ENCODE assay signal across 1 cellular context in genomic region chr11:92225206-92225562, GRCh38.
TF ChIP-seq lines count a peak whose summit lies in the region.

No MANE protein-coding gene starts in this region.

TF ChIP-seq in IMR-90, 13 proteins besides CTCF, POLR2A, EP300 and RAD21 (continued from another document):
- TF ChIP-seq MXI1 (IDR thresholded peaks at IDR 0.05; ENCODE audit: borderline replicate concordance, low read depth, low read length) (no peak), NFE2L2 (IDR thresholded peaks at IDR 0.05; ENCODE audit: low read depth, low read length) (no peak), ELK1 (IDR thresholded peaks at IDR 0.05; ENCODE audit: borderline replicate concordance, low read depth, low read length) (no peak), CHD1 (IDR thresholded peaks at IDR 0.05; ENCODE audit: low read depth, low read length) (no peak), FOS (IDR thresholded peaks at IDR 0.05; ENCODE audit: low read depth, low read length) (no peak), BHLHE40 (IDR thresholded peaks at IDR 0.05; ENCODE audit: low read depth, low read length) (no peak), RCOR1 (IDR thresholded peaks at IDR 0.05; ENCODE audit: insufficient replicate concordance, low read length) (no peak), SMC3 (IDR thresholded peaks at IDR 0.05; ENCODE audit: low read depth, low read length) (no peak), CEBPB (IDR thresholded peaks at IDR 0.05; ENCODE audit: low read depth, low read length) (no peak)
